1 cellular context compared by ENCODE assay signal in the genomic region with DNA sequence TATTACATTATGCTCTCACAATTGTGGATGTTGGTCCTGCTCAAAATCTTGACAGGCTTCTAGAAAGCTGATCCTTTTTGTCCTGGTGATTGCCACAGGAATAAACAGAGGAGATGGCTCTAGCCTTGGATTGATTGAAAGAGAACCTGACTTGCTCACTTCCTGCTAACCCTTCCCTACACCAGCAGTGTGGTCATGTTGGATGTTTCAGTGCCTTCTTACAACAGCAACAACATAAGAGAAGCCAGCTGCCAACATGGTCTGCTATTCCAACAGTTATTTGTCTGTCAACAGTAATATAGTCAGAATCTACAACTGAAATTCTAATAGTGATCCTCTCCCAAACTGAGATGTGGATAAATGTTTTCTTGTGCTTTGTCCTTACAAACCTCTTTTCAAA.
TF ChIP-seq lines count a peak whose summit lies in the region.

No MANE protein-coding gene starts in this region.

TF ChIP-seq in endothelial cell of umbilical vein, 7 proteins besides CTCF, POLR2A, EP300 and RAD21 (continued from another document):
- no peak for TF ChIP-seq POLR2AphosphoS5 (IDR thresholded peaks at IDR 0.05; ENCODE audit: insufficient read depth, low read depth, low read length)
- no peak for TF ChIP-seq JUN (IDR thresholded peaks at IDR 0.05; ENCODE audit: borderline replicate concordance, insufficient read depth, insufficient read length, low read depth)
- no peak for TF ChIP-seq MAX (IDR thresholded peaks at IDR 0.05; ENCODE audit: insufficient read depth, insufficient read length)
- no peak for TF ChIP-seq FOS (IDR thresholded peaks at IDR 0.05; ENCODE audit: borderline replicate concordance, insufficient read depth, low read length)
TF ChIP-seq in endothelial cell of umbilical vein: peak in this region for 0.
